In genomic region chr2:31556921-31557320, GRCh38 we compare ENCODE assay signal across 3 cellular contexts.
TF ChIP-seq lines count a peak whose summit lies in the region.

No MANE protein-coding gene starts in this region.

TF ChIP-seq in liver, 16 proteins besides CTCF, POLR2A, EP300 and RAD21:
- no peak for TF ChIP-seq FOXA2 (IDR thresholded peaks at IDR 0.05)
- peak; percentile 16 for TF ChIP-seq ATF3 (IDR thresholded peaks at IDR 0.05)
- peak in 1 of 2 donors; percentile 31 for TF ChIP-seq JUND (IDR thresholded peaks at IDR 0.05)
- no peak for TF ChIP-seq YY1 (IDR thresholded peaks at IDR 0.05)
- TF ChIP-seq RXRA (IDR thresholded peaks at IDR 0.05), result peak in 1 of 2 donors; percentile 57
- TF ChIP-seq HNF4A (conservative IDR thresholded peaks at IDR 0.05), result peak; percentile 69 to 76
- TF ChIP-seq MAX (IDR thresholded peaks at IDR 0.05), result peak; percentile 57
- peak; percentile 19 for TF ChIP-seq HNF4G (IDR thresholded peaks at IDR 0.05)

TF ChIP-seq in HepG2, 621 proteins besides CTCF, POLR2A, EP300 and RAD21:
- TF ChIP-seq SP2 (CRISPR knock-in tag; IDR thresholded peaks at IDR 0.05), result no peak
- TF ChIP-seq ZNF33A (CRISPR knock-in tag; IDR thresholded peaks at IDR 0.05; ENCODE audit: borderline replicate concordance), result no peak
- no peak for TF ChIP-seq SCMH1 (CRISPR knock-in tag; IDR thresholded peaks at IDR 0.05; ENCODE audit: borderline replicate concordance)
- TF ChIP-seq TFDP1 (CRISPR knock-in tag; IDR thresholded peaks at IDR 0.05; ENCODE audit: borderline replicate concordance), result no peak
- TF ChIP-seq GABPB1 (CRISPR knock-in tag; IDR thresholded peaks at IDR 0.05), result no peak

TF ChIP-seq in K562, 482 proteins besides CTCF, POLR2A, EP300 and RAD21:
- TF ChIP-seq NR0B1 (IDR thresholded peaks at IDR 0.05; ENCODE audit: partially characterized antibody) (no peak), CSDE1 (IDR thresholded peaks at IDR 0.05) (no peak), RBM25 (IDR thresholded peaks at IDR 0.05; ENCODE audit: low read depth, low read length, severe bottlenecking) (peak; percentile 25), CCAR2 (IDR thresholded peaks at IDR 0.05; ENCODE audit: low read depth, low read length) (no peak)
